1 cellular context compared by ENCODE assay signal in genomic region chr2:112726487-112727190, GRCh38.
TF ChIP-seq lines count a peak whose summit lies in the region.

No MANE protein-coding gene starts in this region.

TF ChIP-seq in HepG2, 621 proteins besides CTCF, POLR2A, EP300 and RAD21 (continued from another document and continues in another):
- TF ChIP-seq ZNF354B (CRISPR knock-in tag; IDR thresholded peaks at IDR 0.05) (no peak), ELF1 (CRISPR knock-in tag; IDR thresholded peaks at IDR 0.05) (peak; percentile 48; the same call in 1 of the 2 replicates), SRSF4 (IDR thresholded peaks at IDR 0.05; ENCODE audit: low read depth, low read length, poor library complexity, severe bottlenecking) (no peak), FOXP1 (IDR thresholded peaks at IDR 0.05) (no peak), FOXP1 (CRISPR knock-in tag; IDR thresholded peaks at IDR 0.05) (no peak), ZNF101 (CRISPR knock-in tag; IDR thresholded peaks at IDR 0.05; ENCODE audit: borderline replicate concordance, low read depth) (no peak), ZBTB3 (CRISPR knock-in tag; IDR thresholded peaks at IDR 0.05; ENCODE audit: borderline replicate concordance, low read depth) (0 out of 2 replicates have a peak, but pooled peaks have one; percentile 50), RAD51 (IDR thresholded peaks at IDR 0.05; ENCODE audit: borderline replicate concordance) (no peak), RFX3 (CRISPR knock-in tag; IDR thresholded peaks at IDR 0.05) (no peak), ZNF264 (CRISPR knock-in tag; IDR thresholded peaks at IDR 0.05) (no peak), ZEB1 (IDR thresholded peaks at IDR 0.05; ENCODE audit: insufficient replicate concordance, low read depth) (no peak), BCLAF1 (IDR thresholded peaks at IDR 0.05) (no peak), ZNF136 (CRISPR knock-in tag; IDR thresholded peaks at IDR 0.05; ENCODE audit: low read depth) (no peak), ELF4 (CRISPR knock-in tag; IDR thresholded peaks at IDR 0.05; ENCODE audit: borderline replicate concordance) (no peak), ZNF674 (CRISPR knock-in tag; IDR thresholded peaks at IDR 0.05; ENCODE audit: low read depth) (0 out of 2 replicates have a peak, but pooled peaks have one; percentile 92), GPN1 (CRISPR knock-in tag; IDR thresholded peaks at IDR 0.05; ENCODE audit: borderline replicate concordance) (no peak), ZMYM3 (CRISPR knock-in tag; IDR thresholded peaks at IDR 0.05) (0 out of 2 replicates have a peak, but pooled peaks have one; percentile 33), SIN3B (IDR thresholded peaks at IDR 0.05; ENCODE audit: low read length) (peak; percentile 64; the same call in 1 of the 2 replicates), PPARG (CRISPR knock-in tag; conservative IDR thresholded peaks at IDR 0.05) (peak; percentile 43; the same call in 1 of the 2 replicates), ZNF44 (CRISPR knock-in tag; IDR thresholded peaks at IDR 0.05) (peak; percentile 87; the same call in 1 of the 2 replicates), ARNTL (CRISPR knock-in tag; IDR thresholded peaks at IDR 0.05) (peak; percentile 46; the same call in 1 of the 2 replicates), ZNF335 (CRISPR knock-in tag; IDR thresholded peaks at IDR 0.05) (peak; percentile 76; the same call in 1 of the 2 replicates), ZFY (CRISPR knock-in tag; IDR thresholded peaks at IDR 0.05) (peak; percentile 68; the same call in 1 of the 2 replicates), AKAP8 (CRISPR knock-in tag; IDR thresholded peaks at IDR 0.05) (no peak), ZNF337 (CRISPR knock-in tag; IDR thresholded peaks at IDR 0.05; ENCODE audit: borderline replicate concordance, low read depth) (peak; percentile 75; the same call in 1 of the 2 replicates), NR2F2 (IDR thresholded peaks at IDR 0.05; ENCODE audit: borderline replicate concordance, low read depth) (no peak; the same call in 1 of the 2 replicates), TOPORS (CRISPR knock-in tag; IDR thresholded peaks at IDR 0.05) (peak; percentile 75; the same call in 1 of the 2 replicates), ZNF574 (CRISPR knock-in tag; IDR thresholded peaks at IDR 0.05) (peak; percentile 69; the same call in 1 of the 2 replicates), SALL2 (CRISPR knock-in tag; IDR thresholded peaks at IDR 0.05) (no peak; the same call in 1 of the 2 replicates), BATF2 (CRISPR knock-in tag; IDR thresholded peaks at IDR 0.05) (peak; percentile 46; the same call in 1 of the 2 replicates), ZBTB42 (CRISPR knock-in tag; IDR thresholded peaks at IDR 0.05) (peak; percentile 60; the same call in 1 of the 2 replicates), RBM22 (optimal IDR thresholded peaks at IDR 0.05; ENCODE audit: low read length) (no peak), ZNF343 (CRISPR knock-in tag; IDR thresholded peaks at IDR 0.05) (peak; percentile 63; the same call in 1 of the 2 replicates)
- TF ChIP-seq, protein P1, sequence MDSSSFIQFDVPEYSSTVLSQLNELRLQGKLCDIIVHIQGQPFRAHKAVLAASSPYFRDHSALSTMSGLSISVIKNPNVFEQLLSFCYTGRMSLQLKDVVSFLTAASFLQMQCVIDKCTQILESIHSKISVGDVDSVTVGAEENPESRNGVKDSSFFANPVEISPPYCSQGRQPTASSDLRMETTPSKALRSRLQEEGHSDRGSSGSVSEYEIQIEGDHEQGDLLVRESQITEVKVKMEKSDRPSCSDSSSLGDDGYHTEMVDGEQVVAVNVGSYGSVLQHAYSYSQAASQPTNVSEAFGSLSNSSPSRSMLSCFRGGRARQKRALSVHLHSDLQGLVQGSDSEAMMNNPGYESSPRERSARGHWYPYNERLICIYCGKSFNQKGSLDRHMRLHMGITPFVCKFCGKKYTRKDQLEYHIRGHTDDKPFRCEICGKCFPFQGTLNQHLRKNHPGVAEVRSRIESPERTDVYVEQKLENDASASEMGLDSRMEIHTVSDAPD (CRISPR knock-in tag; IDR thresholded peaks at IDR 0.05) = peak; percentile 89; the same call in 1 of the 2 replicates
- TF ChIP-seq, protein P2, sequence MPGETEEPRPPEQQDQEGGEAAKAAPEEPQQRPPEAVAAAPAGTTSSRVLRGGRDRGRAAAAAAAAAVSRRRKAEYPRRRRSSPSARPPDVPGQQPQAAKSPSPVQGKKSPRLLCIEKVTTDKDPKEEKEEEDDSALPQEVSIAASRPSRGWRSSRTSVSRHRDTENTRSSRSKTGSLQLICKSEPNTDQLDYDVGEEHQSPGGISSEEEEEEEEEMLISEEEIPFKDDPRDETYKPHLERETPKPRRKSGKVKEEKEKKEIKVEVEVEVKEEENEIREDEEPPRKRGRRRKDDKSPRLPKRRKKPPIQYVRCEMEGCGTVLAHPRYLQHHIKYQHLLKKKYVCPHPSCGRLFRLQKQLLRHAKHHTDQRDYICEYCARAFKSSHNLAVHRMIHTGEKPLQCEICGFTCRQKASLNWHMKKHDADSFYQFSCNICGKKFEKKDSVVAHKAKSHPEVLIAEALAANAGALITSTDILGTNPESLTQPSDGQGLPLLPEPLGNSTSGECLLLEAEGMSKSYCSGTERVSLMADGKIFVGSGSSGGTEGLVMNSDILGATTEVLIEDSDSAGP (CRISPR knock-in tag; IDR thresholded peaks at IDR 0.05; ENCODE audit: borderline replicate concordance) = peak; percentile 82
- TF ChIP-seq, protein P3, sequence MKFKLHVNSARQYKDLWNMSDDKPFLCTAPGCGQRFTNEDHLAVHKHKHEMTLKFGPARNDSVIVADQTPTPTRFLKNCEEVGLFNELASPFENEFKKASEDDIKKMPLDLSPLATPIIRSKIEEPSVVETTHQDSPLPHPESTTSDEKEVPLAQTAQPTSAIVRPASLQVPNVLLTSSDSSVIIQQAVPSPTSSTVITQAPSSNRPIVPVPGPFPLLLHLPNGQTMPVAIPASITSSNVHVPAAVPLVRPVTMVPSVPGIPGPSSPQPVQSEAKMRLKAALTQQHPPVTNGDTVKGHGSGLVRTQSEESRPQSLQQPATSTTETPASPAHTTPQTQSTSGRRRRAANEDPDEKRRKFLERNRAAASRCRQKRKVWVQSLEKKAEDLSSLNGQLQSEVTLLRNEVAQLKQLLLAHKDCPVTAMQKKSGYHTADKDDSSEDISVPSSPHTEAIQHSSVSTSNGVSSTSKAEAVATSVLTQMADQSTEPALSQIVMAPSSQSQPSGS (CRISPR knock-in tag; IDR thresholded peaks at IDR 0.05) = peak; percentile 84
- TF ChIP-seq, protein P4, sequence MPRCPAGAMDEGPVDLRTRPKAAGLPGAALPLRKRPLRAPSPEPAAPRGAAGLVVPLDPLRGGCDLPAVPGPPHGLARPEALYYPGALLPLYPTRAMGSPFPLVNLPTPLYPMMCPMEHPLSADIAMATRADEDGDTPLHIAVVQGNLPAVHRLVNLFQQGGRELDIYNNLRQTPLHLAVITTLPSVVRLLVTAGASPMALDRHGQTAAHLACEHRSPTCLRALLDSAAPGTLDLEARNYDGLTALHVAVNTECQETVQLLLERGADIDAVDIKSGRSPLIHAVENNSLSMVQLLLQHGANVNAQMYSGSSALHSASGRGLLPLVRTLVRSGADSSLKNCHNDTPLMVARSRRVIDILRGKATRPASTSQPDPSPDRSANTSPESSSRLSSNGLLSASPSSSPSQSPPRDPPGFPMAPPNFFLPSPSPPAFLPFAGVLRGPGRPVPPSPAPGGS (CRISPR knock-in tag; IDR thresholded peaks at IDR 0.05) = peak; percentile 83
- TF ChIP-seq, protein P5, sequence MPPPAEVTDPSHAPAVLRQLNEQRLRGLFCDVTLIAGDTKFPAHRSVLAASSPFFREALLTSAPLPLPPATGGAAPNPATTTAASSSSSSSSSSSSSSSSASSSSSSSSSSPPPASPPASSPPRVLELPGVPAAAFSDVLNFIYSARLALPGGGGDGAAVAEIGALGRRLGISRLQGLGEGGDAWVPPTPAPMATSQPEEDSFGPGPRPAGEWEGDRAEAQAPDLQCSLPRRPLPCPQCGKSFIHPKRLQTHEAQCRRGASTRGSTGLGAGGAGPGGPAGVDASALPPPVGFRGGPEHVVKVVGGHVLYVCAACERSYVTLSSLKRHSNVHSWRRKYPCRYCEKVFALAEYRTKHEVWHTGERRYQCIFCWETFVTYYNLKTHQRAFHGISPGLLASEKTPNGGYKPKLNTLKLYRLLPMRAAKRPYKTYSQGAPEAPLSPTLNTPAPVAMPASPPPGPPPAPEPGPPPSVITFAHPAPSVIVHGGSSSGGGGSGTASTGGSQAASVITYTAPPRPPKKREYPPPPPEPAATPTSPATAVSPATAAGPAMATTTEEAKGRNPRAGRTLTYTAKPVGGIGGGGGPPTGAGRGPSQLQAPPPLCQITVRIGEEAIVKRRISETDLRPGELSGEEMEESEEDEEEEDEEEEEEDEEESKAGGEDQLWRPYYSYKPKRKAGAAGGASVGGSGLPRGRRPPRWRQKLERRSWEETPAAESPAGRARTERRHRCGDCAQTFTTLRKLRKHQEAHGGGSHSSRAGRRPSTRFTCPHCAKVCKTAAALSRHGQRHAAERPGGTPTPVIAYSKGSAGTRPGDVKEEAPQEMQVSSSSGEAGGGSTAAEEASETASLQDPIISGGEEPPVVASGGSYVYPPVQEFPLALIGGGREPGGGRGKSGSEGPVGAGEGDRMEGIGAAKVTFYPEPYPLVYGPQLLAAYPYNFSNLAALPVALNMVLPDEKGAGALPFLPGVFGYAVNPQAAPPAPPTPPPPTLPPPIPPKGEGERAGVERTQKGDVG (CRISPR knock-in tag; IDR thresholded peaks at IDR 0.05; ENCODE audit: borderline replicate concordance) = 0 out of 2 replicates have a peak, but pooled peaks have one; percentile 25
- TF ChIP-seq, protein P6, sequence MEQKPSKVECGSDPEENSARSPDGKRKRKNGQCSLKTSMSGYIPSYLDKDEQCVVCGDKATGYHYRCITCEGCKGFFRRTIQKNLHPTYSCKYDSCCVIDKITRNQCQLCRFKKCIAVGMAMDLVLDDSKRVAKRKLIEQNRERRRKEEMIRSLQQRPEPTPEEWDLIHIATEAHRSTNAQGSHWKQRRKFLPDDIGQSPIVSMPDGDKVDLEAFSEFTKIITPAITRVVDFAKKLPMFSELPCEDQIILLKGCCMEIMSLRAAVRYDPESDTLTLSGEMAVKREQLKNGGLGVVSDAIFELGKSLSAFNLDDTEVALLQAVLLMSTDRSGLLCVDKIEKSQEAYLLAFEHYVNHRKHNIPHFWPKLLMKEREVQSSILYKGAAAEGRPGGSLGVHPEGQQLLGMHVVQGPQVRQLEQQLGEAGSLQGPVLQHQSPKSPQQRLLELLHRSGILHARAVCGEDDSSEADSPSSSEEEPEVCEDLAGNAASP (CRISPR knock-in tag; IDR thresholded peaks at IDR 0.05; ENCODE audit: borderline replicate concordance) = peak; percentile 83; the same call in 1 of the 2 replicates
